ENCODE assay signal across 28 cellular contexts in genomic region chr19:32012886-32013635, GRCh38.
A peak's percentile ranks its signal among the peaks of the same experiment; 100 is the strongest.
DNase-seq lines count a peak whose midpoint lies in the region; ATAC-seq, FAIRE-seq and TF ChIP-seq lines count a peak whose summit lies in the region.
"Had no signal": no experiment of that assay in that cellular context is flagged by ENCODE, and none has a peak within 500 bp of the region (broad histone marks: within the 10 kb centered on the region; RNA-seq: fewer than 3 reads in every experiment).

No MANE protein-coding gene starts in this region.

- H3K27me3 ChIP-seq in A673 (replicated peaks; ENCODE audit: insufficient read depth, low read depth, low read length, poor library complexity) (no peaks in the 10 kb centered on the region), rectal smooth muscle tissue (ENCODE audit: control insufficient read depth, insufficient read depth, low read length) (no peaks in the 10 kb centered on the region), right atrium auricular region (no peaks in the 10 kb centered on the region), pancreas (no peaks in the 10 kb centered on the region), H7 (ENCODE audit: control insufficient read depth, insufficient read depth, low read length) (no peaks in the 10 kb centered on the region)
- H3K27me3 ChIP-seq: BLaER1 treated with 17β-estradiol and CSF1 and Interleukin-3, amounts not matched to agents 10 nM and 100 nM had no signal

- intact Hi-C loops in A673 (cut with micrococcal nuclease; ENCODE audit: unreplicated experiment) (no loop called here), mucosa of descending colon (cut with DNase I, micrococcal nuclease) (no loop called here), pancreas (cut with DNase I) (no loop called here)

- CTCF ChIA-PET in A673 (lab: Charles Lee): no interaction called here

- FAIRE-seq in pancreas (lab: Jason Lieb, UNC): no peak
- FAIRE-seq: GM19239 had no signal

- TF ChIP-seq CTCF in A673 (conservative IDR thresholded peaks at IDR 0.05; ENCODE audit: low read depth, low read length): no peak
- no peak for TF ChIP-seq CTCF in choroid plexus epithelial cell (conservative IDR thresholded peaks at IDR 0.05; ENCODE audit: low read depth, low read length)
- TF ChIP-seq CTCF in mucosa of descending colon (IDR thresholded peaks at IDR 0.05): no peak
- TF ChIP-seq CTCF in right atrium auricular region (IDR thresholded peaks at IDR 0.05): no peak
- no peak for TF ChIP-seq CTCF in pancreas (IDR thresholded peaks at IDR 0.05)

- H3K9me3 ChIP-seq in A673 (ENCODE audit: low read depth, low read length, poor library complexity, severe bottlenecking) (no peaks in the 10 kb centered on the region), mucosa of descending colon (no peaks in the 10 kb centered on the region), right atrium auricular region (no peaks in the 10 kb centered on the region), pancreas (no peaks in the 10 kb centered on the region)

- H3K4me1 ChIP-seq in A673 (ENCODE audit: insufficient read depth, low read length, poor library complexity, severe bottlenecking): peaks cover 9% of the 10 kb centered on the region
- H3K4me1 ChIP-seq in mucosa of descending colon (ENCODE audit: low read depth): no peaks in the 10 kb centered on the region
- H3K4me1 ChIP-seq in rectal smooth muscle tissue (ENCODE audit: control insufficient read depth, insufficient read depth, low read length): peaks cover 16% of the 10 kb centered on the region
- no peaks in the 10 kb centered on the region for H3K4me1 ChIP-seq in right atrium auricular region
- no peaks in the 10 kb centered on the region for H3K4me1 ChIP-seq in pancreas

- no peak overlapping the region for H3K9ac ChIP-seq in rectal smooth muscle tissue (ENCODE audit: low read length)
- H3K9ac ChIP-seq: BLaER1 treated with 17β-estradiol and CSF1 and Interleukin-3, amounts not matched to agents 10 nM and 100 nM; KMS-11 had no signal

- WGBS in pancreas, 2 donors: 31 to 37% methylated on average over 6 of the region's 6 CpGs

- POLR2A ChIA-PET in A673 (lab: Charles Lee; ENCODE audit: low non-redundant PET): no interaction called here

- H3K27ac ChIP-seq in A673 (ENCODE audit: low read depth, low read length, poor library complexity, severe bottlenecking): no peak overlapping the region
- H3K27ac ChIP-seq in rectal smooth muscle tissue (ENCODE audit: low read depth, low read length): peak overlapping the region; percentile 22
- H3K27ac ChIP-seq in right atrium auricular region: no peak overlapping the region
- no peak overlapping the region for H3K27ac ChIP-seq in pancreas
- H3K27ac ChIP-seq: 22Rv1; BLaER1 treated with 17β-estradiol and CSF1 and Interleukin-3, amounts not matched to agents 10 nM and 100 nM; KMS-11 had no signal

- H3K4me3 ChIP-seq in A673 (ENCODE audit: low read depth, low read length, poor library complexity, severe bottlenecking): no peak overlapping the region
- H3K4me3 ChIP-seq in choroid plexus epithelial cell (ENCODE audit: low read depth, low read length): no peak overlapping the region
- H3K4me3 ChIP-seq in mucosa of descending colon: no peak overlapping the region
- no peak overlapping the region for H3K4me3 ChIP-seq in rectal smooth muscle tissue (ENCODE audit: low read length)
- no peak overlapping the region for H3K4me3 ChIP-seq in right atrium auricular region
- no peak overlapping the region for H3K4me3 ChIP-seq in pancreas
- H3K4me3 ChIP-seq in H7 (ENCODE audit: insufficient read depth, low read depth, low read length): no peak overlapping the region
- H3K4me3 ChIP-seq: BLaER1 treated with 17β-estradiol and CSF1 and Interleukin-3, amounts not matched to agents 10 nM and 100 nM had no signal

- DNase-seq in A673 (ENCODE audit: low spot score): peak; percentile 30
- peak; percentile 6 for DNase-seq in choroid plexus epithelial cell (ENCODE audit: low read depth)
- peak in 1 of 3 donors; percentile 22 for DNase-seq in mucosa of descending colon
- DNase-seq in right atrium auricular region (ENCODE audit: low spot score): no peak
- DNase-seq in pancreas: no peak
- DNase-seq in H7: no peak
- DNase-seq: Calu3; CD4-positive, alpha-beta memory T cell; DMS153; GDM1; GOT3; IMR-90; MV-4-11; NCI-H1417; NCI-H1694 treated with DMSO at 0.1 percent for 48 hours; NCI-H2081 treated with DMSO at 0.1 percent for 48 hours; NCI-H2171 treated with DMSO at 0.1 percent for 48 hours; NCI-H524 treated with DMSO at 0.1 percent for 48 hours; NCI-H82; SIG-M5 had no signal

- H3K36me3 ChIP-seq in A673 (ENCODE audit: insufficient read depth, low read length, poor library complexity, severe bottlenecking): no peaks in the 10 kb centered on the region
- H3K36me3 ChIP-seq in mucosa of descending colon (ENCODE audit: low read depth): no peaks in the 10 kb centered on the region
- no peaks in the 10 kb centered on the region for H3K36me3 ChIP-seq in rectal smooth muscle tissue (ENCODE audit: control insufficient read depth, insufficient read depth, low read length)
- no peaks in the 10 kb centered on the region for H3K36me3 ChIP-seq in right atrium auricular region
- no peaks in the 10 kb centered on the region for H3K36me3 ChIP-seq in pancreas
- no peaks in the 10 kb centered on the region for H3K36me3 ChIP-seq in H7 (replicated peaks; ENCODE audit: control insufficient read depth, insufficient read depth, low read length)
- H3K36me3 ChIP-seq: BLaER1 treated with 17β-estradiol and CSF1 and Interleukin-3, amounts not matched to agents 10 nM and 100 nM had no signal

- no TSS peak for BruUV-seq in A673 (replicated peaks; lab: Mats Ljungman, UMichigan)

- peak; percentile 69 for ATAC-seq in mucosa of descending colon
- ATAC-seq in pancreas: no peak
- ATAC-seq in HG03280 (IDR thresholded peaks at IDR 0.05; ENCODE audit: unreplicated experiment): no peak
- ATAC-seq: HCT116, Panc1 had no signal

Comparison
In these comparisons a context has a peak if more than half of its experiments do, and no peak if none do; other contexts are left out.
1. DNase-seq: peak in A673 (single experiment) and choroid plexus epithelial cell (single experiment); none in right atrium auricular region (single experiment), pancreas (0 of 6) and H7 (single experiment).